1 cellular context compared by ENCODE assay signal in genomic region chr21:43854773-43855633, GRCh38.
TF ChIP-seq lines count a peak whose summit lies in the region.

No MANE protein-coding gene starts in this region.

TF ChIP-seq in K562, 482 proteins besides CTCF, POLR2A, EP300 and RAD21 (continued from another document and continues in another):
- TF ChIP-seq, protein P1, sequence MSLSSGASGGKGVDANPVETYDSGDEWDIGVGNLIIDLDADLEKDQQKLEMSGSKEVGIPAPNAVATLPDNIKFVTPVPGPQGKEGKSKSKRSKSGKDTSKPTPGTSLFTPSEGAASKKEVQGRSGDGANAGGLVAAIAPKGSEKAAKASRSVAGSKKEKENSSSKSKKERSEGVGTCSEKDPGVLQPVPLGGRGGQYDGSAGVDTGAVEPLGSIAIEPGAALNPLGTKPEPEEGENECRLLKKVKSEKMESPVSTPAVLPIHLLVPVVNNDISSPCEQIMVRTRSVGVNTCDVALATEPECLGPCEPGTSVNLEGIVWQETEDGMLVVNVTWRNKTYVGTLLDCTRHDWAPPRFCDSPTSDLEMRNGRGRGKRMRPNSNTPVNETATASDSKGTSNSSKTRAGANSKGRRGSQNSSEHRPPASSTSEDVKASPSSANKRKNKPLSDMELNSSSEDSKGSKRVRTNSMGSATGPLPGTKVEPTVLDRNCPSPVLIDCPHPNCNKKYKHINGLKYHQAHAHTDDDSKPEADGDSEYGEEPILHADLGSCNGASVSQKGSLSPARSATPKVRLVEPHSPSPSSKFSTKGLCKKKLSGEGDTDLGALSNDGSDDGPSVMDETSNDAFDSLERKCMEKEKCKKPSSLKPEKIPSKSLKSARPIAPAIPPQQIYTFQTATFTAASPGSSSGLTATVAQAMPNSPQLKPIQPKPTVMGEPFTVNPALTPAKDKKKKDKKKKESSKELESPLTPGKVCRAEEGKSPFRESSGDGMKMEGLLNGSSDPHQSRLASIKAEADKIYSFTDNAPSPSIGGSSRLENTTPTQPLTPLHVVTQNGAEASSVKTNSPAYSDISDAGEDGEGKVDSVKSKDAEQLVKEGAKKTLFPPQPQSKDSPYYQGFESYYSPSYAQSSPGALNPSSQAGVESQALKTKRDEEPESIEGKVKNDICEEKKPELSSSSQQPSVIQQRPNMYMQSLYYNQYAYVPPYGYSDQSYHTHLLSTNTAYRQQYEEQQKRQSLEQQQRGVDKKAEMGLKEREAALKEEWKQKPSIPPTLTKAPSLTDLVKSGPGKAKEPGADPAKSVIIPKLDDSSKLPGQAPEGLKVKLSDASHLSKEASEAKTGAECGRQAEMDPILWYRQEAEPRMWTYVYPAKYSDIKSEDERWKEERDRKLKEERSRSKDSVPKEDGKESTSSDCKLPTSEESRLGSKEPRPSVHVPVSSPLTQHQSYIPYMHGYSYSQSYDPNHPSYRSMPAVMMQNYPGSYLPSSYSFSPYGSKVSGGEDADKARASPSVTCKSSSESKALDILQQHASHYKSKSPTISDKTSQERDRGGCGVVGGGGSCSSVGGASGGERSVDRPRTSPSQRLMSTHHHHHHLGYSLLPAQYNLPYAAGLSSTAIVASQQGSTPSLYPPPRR (CRISPR knock-in tag; IDR thresholded peaks at IDR 0.05; ENCODE audit: borderline replicate concordance) = peak; percentile 32; the same call in 1 of the 2 replicates
- TF ChIP-seq KAT8 (IDR thresholded peaks at IDR 0.05; ENCODE audit: low read depth) (no peak), FOXM1 (IDR thresholded peaks at IDR 0.05; ENCODE audit: low read depth) (peak; percentile 91), FOXM1 (CRISPR knock-in tag; IDR thresholded peaks at IDR 0.05; ENCODE audit: low read depth) (no peak), ASH1L (IDR thresholded peaks at IDR 0.05; ENCODE audit: borderline replicate concordance, low read depth, partially characterized antibody) (no peak), IRF2 (CRISPR knock-in tag; IDR thresholded peaks at IDR 0.05) (no peak), RBFOX2 (IDR thresholded peaks at IDR 0.05; ENCODE audit: low read depth, low read length) (peak; percentile 79), HINFP (tag; conservative IDR thresholded peaks at IDR 0.05; ENCODE audit: low read depth) (no peak), ZNF224 (CRISPR knock-in tag; IDR thresholded peaks at IDR 0.05) (no peak), CEBPG (CRISPR knock-in tag; IDR thresholded peaks at IDR 0.05) (peak; percentile 58; the same call in 1 of the 2 replicates), CEBPG (tag; conservative IDR thresholded peaks at IDR 0.05 in 1 of 2, IDR thresholded peaks at IDR 0.05 in 1 of 2) (peak; percentile 67 to 93), SMARCA5 (IDR thresholded peaks at IDR 0.05) (peak; percentile 32; the same call in 1 of the 2 replicates), PHF20 (IDR thresholded peaks at IDR 0.05; ENCODE audit: partially characterized antibody) (no peak), ZEB2 (IDR thresholded peaks at IDR 0.05) (peak; percentile 67), ZNF282 (CRISPR knock-in tag; IDR thresholded peaks at IDR 0.05) (no peak), SMC3 (conservative IDR thresholded peaks at IDR 0.05; ENCODE audit: insufficient read depth, low read depth, low read length) (no peak), DMBX1 (CRISPR knock-in tag; IDR thresholded peaks at IDR 0.05; ENCODE audit: borderline replicate concordance) (peak; percentile 43; the same call in 1 of the 2 replicates), ZNF212 (CRISPR knock-in tag; IDR thresholded peaks at IDR 0.05) (no peak), HLTF (IDR thresholded peaks at IDR 0.05) (no peak), ZNF431 (CRISPR knock-in tag; IDR thresholded peaks at IDR 0.05) (no peak), RNF2 (IDR thresholded peaks at IDR 0.05) (peak; percentile 75; the same call in 1 of the 2 replicates), TAF1 (IDR thresholded peaks at IDR 0.05; ENCODE audit: control insufficient read depth, extremely low read depth, insufficient read depth, low read length, severe bottlenecking) (peak; percentile 81), SMARCA4 (IDR thresholded peaks at IDR 0.05) (peak; percentile 89), SMAD3 (CRISPR knock-in tag; conservative IDR thresholded peaks at IDR 0.05) (no peak), ATF2 (CRISPR knock-in tag; IDR thresholded peaks at IDR 0.05) (no peak), POLR2AphosphoS2 (IDR thresholded peaks at IDR 0.05; ENCODE audit: low read length) (peak; percentile 46; the same call in 1 of the 2 replicates)
- TF ChIP-seq, protein P2, sequence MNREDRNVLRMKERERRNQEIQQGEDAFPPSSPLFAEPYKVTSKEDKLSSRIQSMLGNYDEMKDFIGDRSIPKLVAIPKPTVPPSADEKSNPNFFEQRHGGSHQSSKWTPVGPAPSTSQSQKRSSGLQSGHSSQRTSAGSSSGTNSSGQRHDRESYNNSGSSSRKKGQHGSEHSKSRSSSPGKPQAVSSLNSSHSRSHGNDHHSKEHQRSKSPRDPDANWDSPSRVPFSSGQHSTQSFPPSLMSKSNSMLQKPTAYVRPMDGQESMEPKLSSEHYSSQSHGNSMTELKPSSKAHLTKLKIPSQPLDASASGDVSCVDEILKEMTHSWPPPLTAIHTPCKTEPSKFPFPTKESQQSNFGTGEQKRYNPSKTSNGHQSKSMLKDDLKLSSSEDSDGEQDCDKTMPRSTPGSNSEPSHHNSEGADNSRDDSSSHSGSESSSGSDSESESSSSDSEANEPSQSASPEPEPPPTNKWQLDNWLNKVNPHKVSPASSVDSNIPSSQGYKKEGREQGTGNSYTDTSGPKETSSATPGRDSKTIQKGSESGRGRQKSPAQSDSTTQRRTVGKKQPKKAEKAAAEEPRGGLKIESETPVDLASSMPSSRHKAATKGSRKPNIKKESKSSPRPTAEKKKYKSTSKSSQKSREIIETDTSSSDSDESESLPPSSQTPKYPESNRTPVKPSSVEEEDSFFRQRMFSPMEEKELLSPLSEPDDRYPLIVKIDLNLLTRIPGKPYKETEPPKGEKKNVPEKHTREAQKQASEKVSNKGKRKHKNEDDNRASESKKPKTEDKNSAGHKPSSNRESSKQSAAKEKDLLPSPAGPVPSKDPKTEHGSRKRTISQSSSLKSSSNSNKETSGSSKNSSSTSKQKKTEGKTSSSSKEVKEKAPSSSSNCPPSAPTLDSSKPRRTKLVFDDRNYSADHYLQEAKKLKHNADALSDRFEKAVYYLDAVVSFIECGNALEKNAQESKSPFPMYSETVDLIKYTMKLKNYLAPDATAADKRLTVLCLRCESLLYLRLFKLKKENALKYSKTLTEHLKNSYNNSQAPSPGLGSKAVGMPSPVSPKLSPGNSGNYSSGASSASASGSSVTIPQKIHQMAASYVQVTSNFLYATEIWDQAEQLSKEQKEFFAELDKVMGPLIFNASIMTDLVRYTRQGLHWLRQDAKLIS (CRISPR knock-in tag; IDR thresholded peaks at IDR 0.05) = no peak
- TF ChIP-seq, protein P3, sequence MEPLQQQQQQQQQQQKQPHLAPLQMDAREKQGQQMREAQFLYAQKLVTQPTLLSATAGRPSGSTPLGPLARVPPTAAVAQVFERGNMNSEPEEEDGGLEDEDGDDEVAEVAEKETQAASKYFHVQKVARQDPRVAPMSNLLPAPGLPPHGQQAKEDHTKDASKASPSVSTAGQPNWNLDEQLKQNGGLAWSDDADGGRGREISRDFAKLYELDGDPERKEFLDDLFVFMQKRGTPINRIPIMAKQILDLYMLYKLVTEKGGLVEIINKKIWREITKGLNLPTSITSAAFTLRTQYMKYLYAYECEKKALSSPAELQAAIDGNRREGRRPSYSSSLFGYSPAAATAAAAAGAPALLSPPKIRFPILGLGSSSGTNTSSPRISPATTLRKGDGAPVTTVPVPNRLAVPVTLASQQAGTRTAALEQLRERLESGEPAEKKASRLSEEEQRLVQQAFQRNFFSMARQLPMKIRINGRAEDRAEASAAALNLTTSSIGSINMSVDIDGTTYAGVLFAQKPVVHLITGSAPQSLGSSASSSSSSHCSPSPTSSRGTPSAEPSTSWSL (CRISPR knock-in tag; IDR thresholded peaks at IDR 0.05; ENCODE audit: borderline replicate concordance) = no peak
- TF ChIP-seq, protein P4, sequence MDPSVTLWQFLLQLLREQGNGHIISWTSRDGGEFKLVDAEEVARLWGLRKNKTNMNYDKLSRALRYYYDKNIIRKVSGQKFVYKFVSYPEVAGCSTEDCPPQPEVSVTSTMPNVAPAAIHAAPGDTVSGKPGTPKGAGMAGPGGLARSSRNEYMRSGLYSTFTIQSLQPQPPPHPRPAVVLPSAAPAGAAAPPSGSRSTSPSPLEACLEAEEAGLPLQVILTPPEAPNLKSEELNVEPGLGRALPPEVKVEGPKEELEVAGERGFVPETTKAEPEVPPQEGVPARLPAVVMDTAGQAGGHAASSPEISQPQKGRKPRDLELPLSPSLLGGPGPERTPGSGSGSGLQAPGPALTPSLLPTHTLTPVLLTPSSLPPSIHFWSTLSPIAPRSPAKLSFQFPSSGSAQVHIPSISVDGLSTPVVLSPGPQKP (CRISPR knock-in tag; IDR thresholded peaks at IDR 0.05) = no peak
- TF ChIP-seq, protein P5, sequence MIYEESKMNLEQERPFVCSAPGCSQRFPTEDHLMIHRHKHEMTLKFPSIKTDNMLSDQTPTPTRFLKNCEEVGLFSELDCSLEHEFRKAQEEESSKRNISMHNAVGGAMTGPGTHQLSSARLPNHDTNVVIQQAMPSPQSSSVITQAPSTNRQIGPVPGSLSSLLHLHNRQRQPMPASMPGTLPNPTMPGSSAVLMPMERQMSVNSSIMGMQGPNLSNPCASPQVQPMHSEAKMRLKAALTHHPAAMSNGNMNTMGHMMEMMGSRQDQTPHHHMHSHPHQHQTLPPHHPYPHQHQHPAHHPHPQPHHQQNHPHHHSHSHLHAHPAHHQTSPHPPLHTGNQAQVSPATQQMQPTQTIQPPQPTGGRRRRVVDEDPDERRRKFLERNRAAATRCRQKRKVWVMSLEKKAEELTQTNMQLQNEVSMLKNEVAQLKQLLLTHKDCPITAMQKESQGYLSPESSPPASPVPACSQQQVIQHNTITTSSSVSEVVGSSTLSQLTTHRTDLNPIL (CRISPR knock-in tag; IDR thresholded peaks at IDR 0.05) = no peak
- TF ChIP-seq, protein P6, sequence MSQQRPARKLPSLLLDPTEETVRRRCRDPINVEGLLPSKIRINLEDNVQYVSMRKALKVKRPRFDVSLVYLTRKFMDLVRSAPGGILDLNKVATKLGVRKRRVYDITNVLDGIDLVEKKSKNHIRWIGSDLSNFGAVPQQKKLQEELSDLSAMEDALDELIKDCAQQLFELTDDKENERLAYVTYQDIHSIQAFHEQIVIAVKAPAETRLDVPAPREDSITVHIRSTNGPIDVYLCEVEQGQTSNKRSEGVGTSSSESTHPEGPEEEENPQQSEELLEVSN (IDR thresholded peaks at IDR 0.05; ENCODE audit: borderline replicate concordance in 1 of 2, extremely low read depth in 1 of 2, insufficient read depth in 1 of 2, insufficient read length in 1 of 2, low read depth in 1 of 2, low read length in 1 of 2, poor library complexity in 1 of 2, severe bottlenecking in 1 of 2) = peak; percentile 15 to 50
- TF ChIP-seq, protein P7, sequence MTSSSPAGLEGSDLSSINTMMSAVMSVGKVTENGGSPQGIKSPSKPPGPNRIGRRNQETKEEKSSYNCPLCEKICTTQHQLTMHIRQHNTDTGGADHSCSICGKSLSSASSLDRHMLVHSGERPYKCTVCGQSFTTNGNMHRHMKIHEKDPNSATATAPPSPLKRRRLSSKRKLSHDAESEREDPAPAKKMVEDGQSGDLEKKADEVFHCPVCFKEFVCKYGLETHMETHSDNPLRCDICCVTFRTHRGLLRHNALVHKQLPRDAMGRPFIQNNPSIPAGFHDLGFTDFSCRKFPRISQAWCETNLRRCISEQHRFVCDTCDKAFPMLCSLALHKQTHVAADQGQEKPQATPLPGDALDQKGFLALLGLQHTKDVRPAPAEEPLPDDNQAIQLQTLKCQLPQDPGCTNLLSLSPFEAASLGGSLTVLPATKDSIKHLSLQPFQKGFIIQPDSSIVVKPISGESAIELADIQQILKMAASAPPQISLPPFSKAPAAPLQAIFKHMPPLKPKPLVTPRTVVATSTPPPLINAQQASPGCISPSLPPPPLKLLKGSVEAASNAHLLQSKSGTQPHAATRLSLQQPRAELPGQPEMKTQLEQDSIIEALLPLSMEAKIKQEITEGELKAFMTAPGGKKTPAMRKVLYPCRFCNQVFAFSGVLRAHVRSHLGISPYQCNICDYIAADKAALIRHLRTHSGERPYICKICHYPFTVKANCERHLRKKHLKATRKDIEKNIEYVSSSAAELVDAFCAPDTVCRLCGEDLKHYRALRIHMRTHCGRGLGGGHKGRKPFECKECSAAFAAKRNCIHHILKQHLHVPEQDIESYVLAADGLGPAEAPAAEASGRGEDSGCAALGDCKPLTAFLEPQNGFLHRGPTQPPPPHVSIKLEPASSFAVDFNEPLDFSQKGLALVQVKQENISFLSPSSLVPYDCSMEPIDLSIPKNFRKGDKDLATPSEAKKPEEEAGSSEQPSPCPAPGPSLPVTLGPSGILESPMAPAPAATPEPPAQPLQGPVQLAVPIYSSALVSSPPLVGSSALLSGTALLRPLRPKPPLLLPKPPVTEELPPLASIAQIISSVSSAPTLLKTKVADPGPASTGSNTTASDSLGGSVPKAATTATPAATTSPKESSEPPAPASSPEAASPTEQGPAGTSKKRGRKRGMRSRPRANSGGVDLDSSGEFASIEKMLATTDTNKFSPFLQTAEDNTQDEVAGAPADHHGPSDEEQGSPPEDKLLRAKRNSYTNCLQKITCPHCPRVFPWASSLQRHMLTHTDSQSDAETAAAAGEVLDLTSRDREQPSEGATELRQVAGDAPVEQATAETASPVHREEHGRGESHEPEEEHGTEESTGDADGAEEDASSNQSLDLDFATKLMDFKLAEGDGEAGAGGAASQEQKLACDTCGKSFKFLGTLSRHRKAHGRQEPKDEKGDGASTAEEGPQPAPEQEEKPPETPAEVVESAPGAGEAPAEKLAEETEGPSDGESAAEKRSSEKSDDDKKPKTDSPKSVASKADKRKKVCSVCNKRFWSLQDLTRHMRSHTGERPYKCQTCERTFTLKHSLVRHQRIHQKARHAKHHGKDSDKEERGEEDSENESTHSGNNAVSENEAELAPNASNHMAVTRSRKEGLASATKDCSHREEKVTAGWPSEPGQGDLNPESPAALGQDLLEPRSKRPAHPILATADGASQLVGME (CRISPR knock-in tag; IDR thresholded peaks at IDR 0.05) = no peak; the same call in 1 of the 2 replicates
